ENCODE assay signal across 1 cellular context in the genomic region with DNA sequence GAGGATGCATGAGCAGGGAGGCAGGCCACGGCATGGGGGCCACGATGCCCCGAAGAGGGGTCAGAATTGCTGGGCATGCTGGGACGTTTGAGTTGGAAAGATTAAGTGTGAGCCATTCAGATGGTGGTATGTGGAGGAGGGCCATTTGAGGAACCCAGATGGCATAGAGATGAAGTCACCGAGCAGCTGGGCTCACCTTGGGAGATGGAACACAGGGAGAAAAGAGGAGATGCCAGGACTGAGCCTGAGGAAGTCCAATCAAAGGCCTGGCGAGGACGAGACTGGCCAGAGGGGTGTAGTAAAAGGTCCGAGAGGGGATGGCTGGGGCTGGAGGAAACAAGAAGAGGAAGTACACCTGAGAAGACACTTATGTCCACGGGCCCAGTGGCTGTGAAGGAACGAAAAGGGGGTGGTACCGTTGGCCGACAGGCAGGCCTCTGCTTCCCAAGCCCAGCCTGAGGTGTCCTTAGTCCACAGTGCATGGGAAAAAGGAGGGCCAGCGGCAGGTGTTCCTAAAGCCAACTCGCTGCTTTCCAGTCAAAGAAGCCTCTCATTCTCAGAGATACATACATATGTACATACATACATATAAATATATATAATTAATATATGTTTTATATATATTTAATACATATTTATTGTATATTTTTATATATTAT.
TF ChIP-seq lines count a peak whose summit lies in the region.

No MANE protein-coding gene starts in this region.

TF ChIP-seq in HepG2, 621 proteins besides CTCF, POLR2A, EP300 and RAD21:
- TF ChIP-seq MLX (CRISPR knock-in tag; IDR thresholded peaks at IDR 0.05) (no peak), THYN1 (CRISPR knock-in tag; IDR thresholded peaks at IDR 0.05; ENCODE audit: borderline replicate concordance, low read depth) (no peak)
